In the genomic region with DNA sequence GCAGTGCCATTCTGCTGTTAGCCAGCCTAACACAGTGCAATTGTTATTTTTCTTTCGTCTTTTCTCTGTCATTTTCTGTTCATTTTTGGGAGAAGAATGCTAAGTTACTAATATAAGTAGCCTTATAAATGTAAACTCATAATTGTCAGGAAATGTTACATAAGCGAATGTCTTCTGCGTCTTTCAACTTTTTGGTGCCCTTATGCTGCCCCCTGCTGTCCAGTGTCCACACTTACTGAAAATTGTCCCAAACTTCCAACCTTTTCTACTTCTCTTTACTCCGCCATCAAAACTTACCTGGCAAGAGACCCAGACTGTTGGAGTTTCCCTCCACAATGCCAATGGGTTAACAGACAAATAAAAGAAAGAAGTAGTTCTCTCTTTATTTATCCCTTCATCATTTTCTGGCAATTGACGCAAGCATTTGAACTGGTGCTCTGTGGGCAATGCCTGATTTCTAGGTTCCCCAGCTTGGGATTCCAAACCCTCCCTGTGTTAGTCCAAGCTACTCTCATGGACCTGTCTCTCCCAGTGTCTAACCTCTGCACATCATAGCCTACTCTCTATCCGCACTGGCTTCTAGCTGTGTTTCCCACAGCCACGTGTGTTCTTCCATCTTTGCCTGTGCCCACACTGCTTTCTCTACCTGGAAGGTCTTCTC, we compare ENCODE assay signal across 8 cellular contexts. TPM values are rescaled to one million over a fixed set of nuclear protein-coding genes. Genes with fewer than 3 reads are reported as not detected.
DNase-seq lines count a peak whose midpoint lies in the region; ATAC-seq and TF ChIP-seq lines count a peak whose summit lies in the region.

No MANE protein-coding gene starts in this region.

- H3K9me3 Mint-ChIP-seq in CD4-positive, alpha-beta memory T cell, result no peaks in the 10 kb centered on the region
- H3K9me3 Mint-ChIP-seq in activated T-cell treated with anti-CD3 and anti-CD28 coated beads, Interleukin-2, amount 50 U/mL, for 4 hours, result no peaks in the 10 kb centered on the region
- no peaks in the 10 kb centered on the region for H3K9me3 Mint-ChIP-seq in natural killer cell treated with Interleukin-12 subunit alpha and Interleukin-12 subunit beta and Interleukin-15 and Interleukin-18, amount 100 ng/mL, for 72 hours

- peak overlapping the region; percentile 62 to 92 (median 84) for H3K27ac Mint-ChIP-seq in CD4-positive, alpha-beta memory T cell
- H3K27ac Mint-ChIP-seq in natural killer cell treated with Interleukin-12 subunit alpha and Interleukin-12 subunit beta and Interleukin-15 and Interleukin-18, amount 100 ng/mL, for 72 hours, result peak overlapping the region in 1 of 2 donors; percentile 6

- no peak overlapping the region for H3K4me3 ChIP-seq in CD4-positive, alpha-beta memory T cell (ENCODE audit: low read length in 2 of 2)
- no peak overlapping the region for H3K4me3 ChIP-seq in HAP-1
- H3K4me3 ChIP-seq in esophagus squamous epithelium, result peak overlapping the region in 1 of 4 donors; percentile 30

- 21 to 28% methylated on average over 7 of the region's 7 CpGs for WGBS in esophagus squamous epithelium, 2 donors

- peak; percentile 72 to 77 (median 75) for DNase-seq in CD4-positive, alpha-beta memory T cell
- peak; percentile 61 to 79 for DNase-seq in HAP-1 (ENCODE audit: low spot score in 2 of 2)
- DNase-seq in OCI-M1 (lab: John Stamatoyannopoulos, UW), result peak; percentile 82
- peak; percentile 76 for DNase-seq in activated T-cell treated with anti-CD3 and anti-CD28 coated beads, Interleukin-2, amount 50 U/mL, for 4 hours
- no peak for DNase-seq in esophagus squamous epithelium (lab: John Stamatoyannopoulos, UW)
- peak; percentile 80 for DNase-seq in natural killer cell treated with Interleukin-12 subunit alpha and Interleukin-12 subunit beta and Interleukin-15 and Interleukin-18, amount 100 ng/mL, for 72 hours (ENCODE audit: low spot score)
- peak; percentile 70 for DNase-seq in stimulated activated naive CD4-positive, alpha-beta T cell treated with Interleukin-2 at 50 U/mL for 16 hours (lab: John Stamatoyannopoulos, UW)

- H3K4me1 ChIP-seq in CD4-positive, alpha-beta memory T cell (ENCODE audit: insufficient read depth, low read length), result peaks cover 83% of the 10 kb centered on the region
- peaks cover 3% of the 10 kb centered on the region for H3K4me1 ChIP-seq in HAP-1
- H3K4me1 ChIP-seq in esophagus squamous epithelium, result peaks cover 0 to 43% (median 0%) of the 10 kb centered on the region in 3 donors

- H3K36me3 Mint-ChIP-seq in CD4-positive, alpha-beta memory T cell, result peaks cover 5 to 27% of the 10 kb centered on the region in 2 donors
- peaks cover 3% of the 10 kb centered on the region for H3K36me3 Mint-ChIP-seq in activated T-cell treated with anti-CD3 and anti-CD28 coated beads, Interleukin-2, amount 50 U/mL, for 4 hours (ENCODE audit: insufficient read depth)
- H3K36me3 Mint-ChIP-seq in natural killer cell treated with Interleukin-12 subunit alpha and Interleukin-12 subunit beta and Interleukin-15 and Interleukin-18, amount 100 ng/mL, for 72 hours, result no peaks in the 10 kb centered on the region

- peak overlapping the region in 7 of 8 donors; percentile 31 to 76 (median 70) for H3K4me3 Mint-ChIP-seq in CD4-positive, alpha-beta memory T cell
- H3K4me3 Mint-ChIP-seq in activated T-cell treated with anti-CD3 and anti-CD28 coated beads, Interleukin-2, amount 50 U/mL, for 4 hours, result peak overlapping the region; percentile 30
- H3K4me3 Mint-ChIP-seq in natural killer cell treated with Interleukin-12 subunit alpha and Interleukin-12 subunit beta and Interleukin-15 and Interleukin-18, amount 100 ng/mL, for 72 hours, result peak overlapping the region; percentile 4

- peak; percentile 69 to 81 (median 75) for TF ChIP-seq CTCF in esophagus squamous epithelium (IDR thresholded peaks at IDR 0.05)

- intact Hi-C loops in CD4-positive, alpha-beta memory T cell (cut with micrococcal nuclease), result loop anchor here (1.0 kb wide), 5 partner anchors 10 to 177 kb away; no protein-coding TSS in a partner anchor
- intact Hi-C loops in esophagus squamous epithelium (cut with DNase I), result loop anchor here (10.0 kb wide), 1 partner anchor 173 kb away; no protein-coding TSS in a partner anchor

- TF ChIP-seq POLR2A in esophagus squamous epithelium (IDR thresholded peaks at IDR 0.05), result no peak

- peaks cover 47 to 84% (median 64%) of the 10 kb centered on the region in 4 donors for H3K4me1 Mint-ChIP-seq in CD4-positive, alpha-beta memory T cell
- H3K4me1 Mint-ChIP-seq in activated T-cell treated with anti-CD3 and anti-CD28 coated beads, Interleukin-2, amount 50 U/mL, for 4 hours (ENCODE audit: low read depth), result peaks cover 63% of the 10 kb centered on the region
- H3K4me1 Mint-ChIP-seq in natural killer cell treated with Interleukin-12 subunit alpha and Interleukin-12 subunit beta and Interleukin-15 and Interleukin-18, amount 100 ng/mL, for 72 hours (ENCODE audit: low read depth in 2 of 2), result peaks cover 23% of the 10 kb centered on the region in 2 donors

- no peaks in the 10 kb centered on the region for H3K27me3 Mint-ChIP-seq in CD4-positive, alpha-beta memory T cell
- H3K27me3 Mint-ChIP-seq in activated T-cell treated with anti-CD3 and anti-CD28 coated beads, Interleukin-2, amount 50 U/mL, for 4 hours (ENCODE audit: low read depth), result no peaks in the 10 kb centered on the region
- no peaks in the 10 kb centered on the region for H3K27me3 Mint-ChIP-seq in natural killer cell treated with Interleukin-12 subunit alpha and Interleukin-12 subunit beta and Interleukin-15 and Interleukin-18, amount 100 ng/mL, for 72 hours

- no peaks in the 10 kb centered on the region for H3K27me3 ChIP-seq in CD4-positive, alpha-beta memory T cell (ENCODE audit: insufficient read depth, low read length)
- H3K27me3 ChIP-seq in HAP-1 (ENCODE audit: low read depth) (no peaks in the 10 kb centered on the region), esophagus squamous epithelium (no peaks in the 10 kb centered on the region)

- H3K27ac ChIP-seq in CD4-positive, alpha-beta memory T cell (ENCODE audit: low read depth, low read length), result peak overlapping the region; percentile 33
- H3K27ac ChIP-seq in esophagus squamous epithelium, result no peak overlapping the region

- CTCF ChIA-PET in CD4-positive, alpha-beta memory T cell (lab: Charles Lee; ENCODE audit: partially characterized antibody), result interaction anchor here (0.8 to 7.0 kb wide), 18 partner anchors 8 to 177 kb away, joined by 3 to 109 read pairs (median 8); partner anchors contain the start of gene CCDC7

- POLR2A ChIA-PET in CD4-positive, alpha-beta memory T cell (lab: Charles Lee; ENCODE audit: partially characterized antibody), result interaction anchor here (1.0 to 3.8 kb wide), 9 partner anchors 10 to 112 kb away, joined by 3 to 22 read pairs (median 5); partner anchors contain the start of gene EPC1

- no peaks in the 10 kb centered on the region for H3K9me3 ChIP-seq in CD4-positive, alpha-beta memory T cell (ENCODE audit: control insufficient read depth in 1 of 2, low read length in 2 of 2)
- H3K9me3 ChIP-seq in HAP-1 (no peaks in the 10 kb centered on the region), esophagus squamous epithelium (no peaks in the 10 kb centered on the region)

- in situ Hi-C loops in HAP-1 (cut with MboI; ENCODE audit: low sequenced_read_pairs), result no loop called here

- ATAC-seq in activated T-cell treated with anti-CD3 and anti-CD28 coated beads, Interleukin-2, amount 50 U/mL, for 4 hours, result peak; percentile 37 to 50
- ATAC-seq in natural killer cell treated with Interleukin-12 subunit alpha and Interleukin-12 subunit beta and Interleukin-15 and Interleukin-18, amount 100 ng/mL, for 72 hours, result peak; percentile 62 to 79
- ATAC-seq in GM19463 (IDR thresholded peaks at IDR 0.05; ENCODE audit: unreplicated experiment), result no peak

- peaks cover 6% of the 10 kb centered on the region for H3K36me3 ChIP-seq in CD4-positive, alpha-beta memory T cell (ENCODE audit: insufficient read depth, low read length)
- H3K36me3 ChIP-seq in HAP-1 (replicated peaks) (no peaks in the 10 kb centered on the region), esophagus squamous epithelium (no peaks in the 10 kb centered on the region)

RNA-seq across cellular contexts. Expression of gene EPC1, which starts 21.0 kb away (rescaled TPM):
- 100 to 1,000 TPM; 105 to 112 TPM for total RNA-seq in CD4-positive, alpha-beta memory T cell
- polyA plus RNA-seq in CD4-positive, alpha-beta memory T cell, result 10 to 100 TPM; 46.0 to 57.0 TPM
- 10 to 100 TPM; 44.9 to 53.5 (median 46.0) TPM for total RNA-seq in activated T-cell treated with anti-CD3 and anti-CD28 coated beads, Interleukin-2, amount 50 U/mL, for 4 hours
- total RNA-seq in esophagus squamous epithelium, result 10 to 100 TPM; 12.3 to 31.7 (median 21.7) TPM
- total RNA-seq in natural killer cell treated with Interleukin-12 subunit alpha and Interleukin-12 subunit beta and Interleukin-15 and Interleukin-18, amount 100 ng/mL, for 72 hours, result 10 to 100 TPM; 43.4 to 45.9 TPM

Comparison
In these comparisons a context has a peak if more than half of its experiments do, and no peak if none do; other contexts are left out.
1. H3K4me3 Mint-ChIP-seq: peak in every context shown above with its lines; median percentile 70 in CD4-positive, alpha-beta memory T cell; 30 in activated T-cell treated with anti-CD3 and anti-CD28 coated beads, Interleukin-2, amount 50 U/mL, for 4 hours; 4 in natural killer cell treated with Interleukin-12 subunit alpha and Interleukin-12 subunit beta and Interleukin-15 and Interleukin-18, amount 100 ng/mL, for 72 hours.